8 cellular contexts compared by ENCODE assay signal in the genomic region with DNA sequence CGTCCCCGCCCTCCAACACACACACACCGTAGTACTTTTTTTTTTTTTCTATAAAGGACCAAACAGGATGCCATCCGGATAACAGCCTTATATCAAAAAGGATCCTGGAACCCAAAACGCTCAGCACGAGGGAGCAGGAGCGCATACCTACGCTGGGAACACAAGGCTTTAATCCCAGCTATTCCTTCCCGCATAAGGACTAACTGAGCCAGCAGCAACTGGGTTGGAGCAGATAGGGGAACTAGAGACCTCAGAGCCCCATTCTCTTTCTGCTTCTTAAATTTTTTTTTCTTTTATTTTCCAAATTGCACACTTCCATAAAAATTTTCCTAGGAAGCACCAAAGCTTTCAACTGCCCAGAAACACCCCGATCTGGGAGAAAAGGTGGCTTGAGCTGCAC. TPM values are rescaled to one million over a fixed set of nuclear protein-coding genes. Genes with fewer than 3 reads are reported as not detected.
DNase-seq lines count a peak whose midpoint lies in the region; ATAC-seq and TF ChIP-seq lines count a peak whose summit lies in the region.

No MANE protein-coding gene starts in this region.

- intact Hi-C loops in lower lobe of right lung (cut with DNase I) = no loop called here

- no peaks in the 10 kb centered on the region for H3K27me3 ChIP-seq in lower lobe of right lung (ENCODE audit: low read depth)
- H3K27me3 ChIP-seq in tibial nerve = peaks cover 0 to 5% of the 10 kb centered on the region in 2 donors

- no peak for DNase-seq in activated naive CD4-positive, alpha-beta T cell treated with anti-CD3 and anti-CD28 coated beads, Interleukin-2, amount 50 U/mL, for 16 hours
- DNase-seq in lower lobe of right lung (no peak), tibial nerve (ENCODE audit: low spot score in 2 of 2) (no peak), iPS-NIHi11 (ENCODE audit: low spot score) (no peak)

- no peaks in the 10 kb centered on the region for H3K27me3 Mint-ChIP-seq in activated naive CD4-positive, alpha-beta T cell treated with anti-CD3 and anti-CD28 coated beads, Interleukin-2, amount 50 U/mL, for 24 hours

- WGBS in tibial nerve, 2 donors = 25 to 43% methylated on average over 10 of the region's 10 CpGs

- no peak for TF ChIP-seq POLR2A in tibial nerve (IDR thresholded peaks at IDR 0.05)

- peaks cover 11% of the 10 kb centered on the region for H3K9me3 ChIP-seq in lower lobe of right lung
- H3K9me3 ChIP-seq in tibial nerve = peaks cover 0 to 22% (median 6%) of the 10 kb centered on the region in 4 donors

- H3K4me3 Mint-ChIP-seq in activated naive CD4-positive, alpha-beta T cell treated with anti-CD3 and anti-CD28 coated beads, Interleukin-2, amount 50 U/mL, for 24 hours = peak overlapping the region; percentile 77

- H3K36me3 ChIP-seq in lower lobe of right lung (no peaks in the 10 kb centered on the region), tibial nerve (no peaks in the 10 kb centered on the region)

- peaks cover 3% of the 10 kb centered on the region for H3K9me3 Mint-ChIP-seq in activated naive CD4-positive, alpha-beta T cell treated with anti-CD3 and anti-CD28 coated beads, Interleukin-2, amount 50 U/mL, for 24 hours

- peaks cover 22% of the 10 kb centered on the region for H3K4me1 Mint-ChIP-seq in activated naive CD4-positive, alpha-beta T cell treated with anti-CD3 and anti-CD28 coated beads, Interleukin-2, amount 50 U/mL, for 24 hours

- no peak for TF ChIP-seq EP300 in tibial nerve (IDR thresholded peaks at IDR 0.05)

- H3K27ac Mint-ChIP-seq in activated naive CD4-positive, alpha-beta T cell treated with anti-CD3 and anti-CD28 coated beads, Interleukin-2, amount 50 U/mL, for 24 hours = peak overlapping the region; percentile 59

- peaks cover 9% of the 10 kb centered on the region for H3K36me3 Mint-ChIP-seq in activated naive CD4-positive, alpha-beta T cell treated with anti-CD3 and anti-CD28 coated beads, Interleukin-2, amount 50 U/mL, for 24 hours

- H3K4me1 ChIP-seq in lower lobe of right lung = peaks cover 33% of the 10 kb centered on the region
- peaks cover 0 to 33% (median 8%) of the 10 kb centered on the region in 4 donors for H3K4me1 ChIP-seq in tibial nerve

- ATAC-seq in lower lobe of right lung (no peak), HG03095 (IDR thresholded peaks at IDR 0.05; ENCODE audit: unreplicated experiment) (no peak), GM18517 (IDR thresholded peaks at IDR 0.05; ENCODE audit: unreplicated experiment) (no peak)

- H3K4me3 ChIP-seq in lower lobe of right lung = peak overlapping the region; percentile 87
- H3K4me3 ChIP-seq in tibial nerve = peak overlapping the region; percentile 44 to 90 (median 73)

- H3K27ac ChIP-seq in angular gyrus (ENCODE audit: low read depth, low read length) (peak overlapping the region; percentile 59), lower lobe of right lung (peak overlapping the region; percentile 86), tibial nerve (peak overlapping the region in 3 of 4 donors; percentile 81 to 85 (median 81))

- no peak for TF ChIP-seq CTCF in lower lobe of right lung (IDR thresholded peaks at IDR 0.05)
- no peak for TF ChIP-seq CTCF in tibial nerve (IDR thresholded peaks at IDR 0.05)

RNA-seq across cellular contexts. Expression of a gene that starts 1.3 kb away (rescaled TPM):
- total RNA-seq in lower lobe of right lung (36.9 TPM), tibial nerve (10 to 100 TPM in 2 of 4 donors, 1 to 10 TPM in 2; 8.7 to 12.6 (median 10.5) TPM)

RNA-seq across cellular contexts. Expression of a gene that starts 49.3 kb away (rescaled TPM):
- total RNA-seq in lower lobe of right lung (18.4 TPM), tibial nerve (10 to 100 TPM in 3 of 4 donors, 1 to 10 TPM in 1; 9.9 to 18.4 (median 14.8) TPM)

RNA-seq across cellular contexts. Expression of a gene that starts 49.7 kb away (rescaled TPM):
- total RNA-seq in lower lobe of right lung = 26.3 TPM
- 10 to 100 TPM; 28.8 to 57.2 (median 40.9) TPM for total RNA-seq in tibial nerve
